ENCODE assay signal across 21 cellular contexts in genomic region chr5:114830114-114830513, GRCh38.
"Had no signal": no experiment of that assay in that cellular context is flagged by ENCODE, and none has a peak within 500 bp of the region (broad histone marks: within the 10 kb centered on the region; RNA-seq: fewer than 3 reads in every experiment).

No MANE protein-coding gene starts in this region.

- H3K27ac ChIP-seq: dorsolateral prefrontal cortex, gastrocnemius medialis, heart right ventricle, ovary, right atrium auricular region, stomach, thoracic aorta, transverse colon had no signal

- FAIRE-seq: endometrium, islet of Langerhans, small intestine, urothelium cell line had no signal

- H3K27me3 ChIP-seq: dorsolateral prefrontal cortex, gastrocnemius medialis, heart right ventricle, ovary, right atrium auricular region, stomach, transverse colon had no signal

- DNase-seq: cortex of kidney; dorsolateral prefrontal cortex; effector memory CD4-positive, alpha-beta T cell; gastrocnemius medialis; heart right ventricle; hypothalamus; kidney glomerular epithelial cell; mesendoderm; naive thymus-derived CD4-positive, alpha-beta T cell; nucleus accumbens; ovary; small intestine; stimulated activated CD4-positive, alpha-beta T cell treated with anti-CD3 and anti-CD28 coated beads, Interleukin-2, amount 100 ng/mL, for 48 hours; stomach; substantia nigra; transverse colon had no signal

- H3K36me3 ChIP-seq: gastrocnemius medialis, heart right ventricle, ovary, right atrium auricular region, stomach, thoracic aorta, transverse colon had no signal

- H3K9me3 ChIP-seq: gastrocnemius medialis, ovary, right atrium auricular region had no signal

- H3K4me3 ChIP-seq: dorsolateral prefrontal cortex, gastrocnemius medialis, heart right ventricle, ovary, right atrium auricular region, stomach, thoracic aorta, transverse colon had no signal

- H3K4me1 ChIP-seq: gastrocnemius medialis, heart right ventricle, right atrium auricular region, stomach, transverse colon had no signal
